In the genomic region with DNA sequence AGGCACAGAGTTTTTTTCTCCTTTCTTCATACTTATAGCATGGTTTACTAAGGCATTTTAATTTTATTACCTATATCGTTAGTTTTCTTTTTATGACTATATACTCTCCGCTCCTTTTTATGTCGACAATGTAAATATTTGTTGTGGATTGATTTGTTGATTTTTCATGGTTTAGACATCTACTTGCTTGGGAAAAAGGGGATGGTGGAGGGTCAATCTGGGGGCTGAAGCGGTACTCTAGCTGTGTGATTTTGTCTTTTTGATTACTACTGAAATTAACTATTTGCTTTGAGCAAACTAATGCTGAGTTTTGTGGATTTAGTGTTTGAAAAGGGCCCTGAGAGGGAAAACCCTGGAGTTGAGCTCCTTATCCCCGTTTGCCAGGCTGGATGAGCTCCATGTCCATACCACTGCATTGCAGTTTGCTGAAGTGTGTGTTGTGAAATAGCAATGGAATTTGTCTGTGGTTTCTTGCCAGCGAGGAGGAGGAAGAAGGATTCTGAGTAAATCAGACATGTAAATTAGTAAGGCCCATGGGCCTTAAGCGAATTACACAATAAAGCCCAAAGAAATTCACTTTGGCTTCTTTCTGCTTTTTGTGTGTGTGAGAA, we compare ENCODE assay signal across 9 cellular contexts.
DNase-seq lines count a peak whose midpoint lies in the region; ATAC-seq lines count a peak whose summit lies in the region.
"Had no signal": no experiment of that assay in that cellular context is flagged by ENCODE, and none has a peak within 500 bp of the region (broad histone marks: within the 10 kb centered on the region; RNA-seq: fewer than 3 reads in every experiment).

No MANE protein-coding gene starts in this region.

- peak overlapping the region; percentile 6 for H3K27ac Mint-ChIP-seq in stimulated activated naive B cell treated with anti-CD40 and anti-IgM and Interleukin-4, amounts not matched to agents 10 μg/mL and 1 μg/mL and 100 μg/mL, for 72 hours
- H3K27ac Mint-ChIP-seq: activated T-helper 2 cell treated with anti-CD3 and anti-CD28 coated beads, Interferon-gamma antibody, Interleukin-2, Interleukin-4, amounts not matched to agents 10 μg/mL and 5 μg/mL and 100 μg/mL, durations not matched to agents 14 hours and 24 hours and 36 hours had no signal

- no peaks in the 10 kb centered on the region for H3K27me3 Mint-ChIP-seq in stimulated activated naive B cell treated with anti-CD40 and anti-IgM and Interleukin-4, amounts not matched to agents 10 μg/mL and 1 μg/mL and 100 μg/mL, for 72 hours

- peak; percentile 89 for DNase-seq in H4 (ENCODE audit: low spot score)
- DNase-seq in SIG-M5 treated with dmso at 0.1 percent for 504 hours (lab: John Stamatoyannopoulos, UW; ENCODE audit: unreplicated experiment), result peak; percentile 93
- DNase-seq in foreskin melanocyte, result peak; percentile 84
- DNase-seq in stimulated activated naive B cell treated with anti-CD40 and anti-IgM and Interleukin-4, amounts not matched to agents 10 μg/mL and 1 μg/mL and 100 μg/mL, for 72 hours, result no peak
- DNase-seq in stimulated activated naive CD8-positive, alpha-beta T cell treated with anti-CD3 and anti-CD28 coated beads, Interleukin-15, Interleukin-2, amounts not matched to agents 100 U/mL and 50 U/mL, for 24 hours, result no peak

- no peak overlapping the region for H3K4me3 Mint-ChIP-seq in stimulated activated naive B cell treated with anti-CD40 and anti-IgM and Interleukin-4, amounts not matched to agents 10 μg/mL and 1 μg/mL and 100 μg/mL, for 72 hours

- peaks cover 0 to 4% of the 10 kb centered on the region in 2 donors for H3K36me3 Mint-ChIP-seq in stimulated activated naive B cell treated with anti-CD40 and anti-IgM and Interleukin-4, amounts not matched to agents 10 μg/mL and 1 μg/mL and 100 μg/mL, for 72 hours

- H3K4me1 Mint-ChIP-seq in stimulated activated naive B cell treated with anti-CD40 and anti-IgM and Interleukin-4, amounts not matched to agents 10 μg/mL and 1 μg/mL and 100 μg/mL, for 72 hours, result peaks cover 28 to 32% of the 10 kb centered on the region in 2 donors

- ATAC-seq in stimulated activated naive B cell treated with anti-CD40 and anti-IgM and Interleukin-4, amounts not matched to agents 10 μg/mL and 1 μg/mL and 100 μg/mL, for 72 hours (replicated peaks), result no peak
- no peak for ATAC-seq in GM21576 (IDR thresholded peaks at IDR 0.05; ENCODE audit: unreplicated experiment)
- ATAC-seq in HG03159 (IDR thresholded peaks at IDR 0.05; ENCODE audit: unreplicated experiment), result no peak
- ATAC-seq in GM18519 (IDR thresholded peaks at IDR 0.05; ENCODE audit: low FRiP score, unreplicated experiment), result no peak
- ATAC-seq in stimulated activated naive CD8-positive, alpha-beta T cell treated with anti-CD3 and anti-CD28 coated beads, Interleukin-15, Interleukin-2, amounts not matched to agents 100 U/mL and 50 U/mL, for 24 hours, result no peak

- no peaks in the 10 kb centered on the region for H3K9me3 Mint-ChIP-seq in stimulated activated naive B cell treated with anti-CD40 and anti-IgM and Interleukin-4, amounts not matched to agents 10 μg/mL and 1 μg/mL and 100 μg/mL, for 72 hours
- H3K9me3 Mint-ChIP-seq: activated T-helper 2 cell treated with anti-CD3 and anti-CD28 coated beads, Interferon-gamma antibody, Interleukin-2, Interleukin-4, amounts not matched to agents 10 μg/mL and 5 μg/mL and 100 μg/mL, durations not matched to agents 14 hours and 24 hours and 36 hours had no signal

Comparison
In these comparisons a context has a peak if more than half of its experiments do, and no peak if none do; other contexts are left out.
1. DNase-seq: peak in H4 (single experiment), SIG-M5 treated with dmso at 0.1 percent for 504 hours (single experiment) and foreskin melanocyte (single experiment); none in stimulated activated naive B cell treated with anti-CD40 and anti-IgM and Interleukin-4, amounts not matched to agents 10 μg/mL and 1 μg/mL and 100 μg/mL, for 72 hours (single experiment) and stimulated activated naive CD8-positive, alpha-beta T cell treated with anti-CD3 and anti-CD28 coated beads, Interleukin-15, Interleukin-2, amounts not matched to agents 100 U/mL and 50 U/mL, for 24 hours (single experiment).